In genomic region chr15:39580117-39580629, GRCh38 we compare ENCODE assay signal across 8 cellular contexts. TPM values are rescaled to one million over a fixed set of nuclear protein-coding genes. Genes with fewer than 3 reads are reported as not detected.
DNase-seq lines count a peak whose midpoint lies in the region; ATAC-seq and TF ChIP-seq lines count a peak whose summit lies in the region.

No MANE protein-coding gene starts in this region.

- H3K4me3 Mint-ChIP-seq in glutamatergic neuron (ENCODE audit: unreplicated experiment), result peak overlapping the region; percentile 88
- H3K4me3 Mint-ChIP-seq in osteocyte (ENCODE audit: unreplicated experiment), result peak overlapping the region; percentile 97

- peak overlapping the region; percentile 75 for H3K4me2 ChIP-seq in MM.1S (ENCODE audit: low read depth, low read length)

- TF ChIP-seq CTCF in MM.1S (IDR thresholded peaks at IDR 0.05; ENCODE audit: low read length) (peak; percentile 97), glutamatergic neuron (IDR thresholded peaks at IDR 0.05; ENCODE audit: partially characterized antibody, unreplicated experiment) (peak; percentile 99), osteocyte (IDR thresholded peaks at IDR 0.05) (peak; percentile 99), testis (IDR thresholded peaks at IDR 0.05) (peak; percentile 97 to 98 (median 97))

- intact Hi-C loops in testis (cut with DNase I; ENCODE audit: low total_unique reads), result loop anchor here (10.0 kb wide), 1 partner anchor 395 kb away; no protein-coding TSS in a partner anchor

- H4K20me1 ChIP-seq in MM.1S (ENCODE audit: insufficient read depth, low read length), result no peaks in the 10 kb centered on the region

- DNase-seq in DMS53 treated with DMSO at 0.1 percent for 48 hours (lab: John Stamatoyannopoulos, UW; ENCODE audit: unreplicated experiment), result peak; percentile 75
- DNase-seq in H4 (ENCODE audit: low spot score), result peak; percentile 75
- DNase-seq in MM.1S, result peak; percentile 85
- DNase-seq in SKM-1 (lab: John Stamatoyannopoulos, UW; ENCODE audit: unreplicated experiment), result peak; percentile 67
- DNase-seq in activated naive CD4-positive, alpha-beta T cell treated with anti-CD3 and anti-CD28 coated beads, Interleukin-2, amount 50 U/mL, for 72 hours (ENCODE audit: low spot score in 2 of 2), result peak; percentile 75 to 97
- DNase-seq in glutamatergic neuron, result peak; percentile 92
- DNase-seq in osteocyte (ENCODE audit: extremely low spot score, unreplicated experiment), result peak; percentile 98
- peak; percentile 96 for DNase-seq in testis

- no peak overlapping the region for H3K27ac Mint-ChIP-seq in activated naive CD4-positive, alpha-beta T cell treated with anti-CD3 and anti-CD28 coated beads, Interleukin-2, amount 50 U/mL, for 72 hours
- no peak overlapping the region for H3K27ac Mint-ChIP-seq in glutamatergic neuron (ENCODE audit: unreplicated experiment)
- peak overlapping the region; percentile 95 for H3K27ac Mint-ChIP-seq in osteocyte (ENCODE audit: unreplicated experiment)

- H3K27ac ChIP-seq in MM.1S (ENCODE audit: low read length) (no peak overlapping the region), testis (peak overlapping the region; percentile 14 to 54)

- H3K4me1 ChIP-seq in MM.1S (ENCODE audit: low read length), result no peaks in the 10 kb centered on the region
- H3K4me1 ChIP-seq in testis, result peaks cover 5% of the 10 kb centered on the region

- no peaks in the 10 kb centered on the region for H3K79me2 ChIP-seq in MM.1S (ENCODE audit: low read length)

- no peaks in the 10 kb centered on the region for H3F3A ChIP-seq in MM.1S (ENCODE audit: insufficient read depth, low read length)

- H3K4me1 Mint-ChIP-seq in glutamatergic neuron (ENCODE audit: low read depth, unreplicated experiment) (peaks cover 7% of the 10 kb centered on the region), osteocyte (ENCODE audit: unreplicated experiment) (peaks cover 56% of the 10 kb centered on the region)

- H3K9me3 Mint-ChIP-seq in activated naive CD4-positive, alpha-beta T cell treated with anti-CD3 and anti-CD28 coated beads, Interleukin-2, amount 50 U/mL, for 72 hours, result no peaks in the 10 kb centered on the region
- peaks cover 4% of the 10 kb centered on the region for H3K9me3 Mint-ChIP-seq in glutamatergic neuron (ENCODE audit: unreplicated experiment)
- H3K9me3 Mint-ChIP-seq in osteocyte (ENCODE audit: unreplicated experiment), result no peaks in the 10 kb centered on the region

- ATAC-seq in activated naive CD4-positive, alpha-beta T cell treated with anti-CD3 and anti-CD28 coated beads, Interleukin-2, amount 50 U/mL, for 72 hours, result peak; percentile 87 to 89

- whole genome bisulfite sequencing in testis, 2 donors, result 0 to 2% methylated on average over 6 to 43 of the region's 43 CpGs

- H3K36me3 ChIP-seq in MM.1S (replicated peaks; ENCODE audit: insufficient read depth, low read length) (no peaks in the 10 kb centered on the region), testis (ENCODE audit: low read depth, missing control alignments) (no peaks in the 10 kb centered on the region)

- H3K4me3 ChIP-seq in MM.1S (ENCODE audit: low read length) (peak overlapping the region; percentile 64), testis (peak overlapping the region; percentile 50 to 57)

- no peaks in the 10 kb centered on the region for H3K9me2 ChIP-seq in MM.1S (replicated peaks; ENCODE audit: insufficient read depth, low read length)

- peak overlapping the region; percentile 32; the same call in 1 of the 2 replicates for H3K9ac ChIP-seq in MM.1S (ENCODE audit: low read length)

- no peaks in the 10 kb centered on the region for H3K36me3 Mint-ChIP-seq in activated naive CD4-positive, alpha-beta T cell treated with anti-CD3 and anti-CD28 coated beads, Interleukin-2, amount 50 U/mL, for 72 hours
- H3K36me3 Mint-ChIP-seq in glutamatergic neuron (ENCODE audit: unreplicated experiment) (no peaks in the 10 kb centered on the region), osteocyte (ENCODE audit: unreplicated experiment) (peaks cover 35% of the 10 kb centered on the region)

- TF ChIP-seq POLR2A in testis (IDR thresholded peaks at IDR 0.05), result no peak

- H3K27me3 ChIP-seq in MM.1S (replicated peaks; ENCODE audit: insufficient read depth, low read length) (peaks cover 8% of the 10 kb centered on the region; the same call in 1 of the 2 replicates), testis (no peaks in the 10 kb centered on the region)

- H3K27me3 Mint-ChIP-seq in glutamatergic neuron (ENCODE audit: unreplicated experiment) (peaks cover 14% of the 10 kb centered on the region), osteocyte (ENCODE audit: unreplicated experiment) (no peaks in the 10 kb centered on the region)

- H2AFZ ChIP-seq in MM.1S (ENCODE audit: low read length), result peak overlapping the region; percentile 79

- H3K9me3 ChIP-seq in MM.1S (replicated peaks; ENCODE audit: insufficient read depth, low read length) (no peaks in the 10 kb centered on the region), testis (no peaks in the 10 kb centered on the region)

RNA-seq across cellular contexts. Expression of gene THBS1, which starts 0.7 kb away (rescaled TPM):
- 277 and 278 TPM in 2 replicates for total RNA-seq in H4 (2014; rRNA removed; shearing (Covaris generic))
- 1 to 10 TPM in 1 of 2 donors, under 1 TPM in 1; 0.46 to 7.5 TPM for total RNA-seq in activated naive CD4-positive, alpha-beta T cell treated with anti-CD3 and anti-CD28 coated beads, Interleukin-2, amount 50 U/mL, for 72 hours
- total RNA-seq in glutamatergic neuron (ENCODE audit: unreplicated experiment) (0.83 TPM), osteocyte (812 and 849 TPM in 2 replicates), testis (10 to 100 TPM; 13.9 to 20.7 TPM)
- 12.6 TPM for polyA plus RNA-seq in testis (ENCODE audit: insufficient read depth, low read depth, low replicate concordance)

Comparison
In these comparisons a context has a peak if more than half of its experiments do, and no peak if none do; other contexts are left out.
1. RNA of gene THBS1, which starts 0.7 kb away (total RNA-seq): 812 to 849 TPM in osteocyte and 277 to 278 TPM in H4; 13.9 to 20.7 TPM in testis, 0.46 to 7.5 TPM in activated naive CD4-positive, alpha-beta T cell treated with anti-CD3 and anti-CD28 coated beads, Interleukin-2, amount 50 U/mL, for 72 hours and 0.83 TPM in glutamatergic neuron (single experiment); every median in the first group is over 10 times any median in the second.
2. Peak in every context shown above with its lines, with median percentiles within 50 percentile points of each other: DNase-seq and CTCF ChIP-seq.